In genomic region chr15:35929740-35930444, GRCh38 we compare ENCODE assay signal across 17 cellular contexts.
DNase-seq lines count a peak whose midpoint lies in the region; ATAC-seq, FAIRE-seq and TF ChIP-seq lines count a peak whose summit lies in the region.
"Had no signal": no experiment of that assay in that cellular context is flagged by ENCODE, and none has a peak within 500 bp of the region (broad histone marks: within the 10 kb centered on the region; RNA-seq: fewer than 3 reads in every experiment).

No MANE protein-coding gene starts in this region.

- peak; percentile 79 for FAIRE-seq in GM12892 (lab: Jason Lieb, UNC)
- FAIRE-seq: astrocyte, HepG2 had no signal

- CTCF ChIA-PET in activated CD4-positive, alpha-beta memory T cell treated with anti-CD3 and anti-CD28 coated beads for 36 hours (lab: Charles Lee): no interaction called here

- intact Hi-C loops in activated CD4-positive, alpha-beta memory T cell treated with anti-CD3 and anti-CD28 coated beads for 36 hours (cut with micrococcal nuclease): no loop called here

- no peaks in the 10 kb centered on the region for H3K9me3 Mint-ChIP-seq in activated CD4-positive, alpha-beta memory T cell treated with anti-CD3 and anti-CD28 coated beads for 36 hours
- H3K9me3 Mint-ChIP-seq: activated CD8-positive, alpha-beta T cell treated with anti-CD3 and anti-CD28 coated beads for 36 hours; CD8-positive, alpha-beta memory T cell; HFFc6 had no signal

- no peak for TF ChIP-seq POLR2A in GM12892 (IDR thresholded peaks at IDR 0.05; ENCODE audit: low read depth, low read length)

- H3K27ac Mint-ChIP-seq in activated CD4-positive, alpha-beta memory T cell treated with anti-CD3 and anti-CD28 coated beads for 36 hours: no peak overlapping the region
- H3K27ac Mint-ChIP-seq: activated CD8-positive, alpha-beta T cell treated with anti-CD3 and anti-CD28 coated beads for 36 hours; CD8-positive, alpha-beta memory T cell; HFFc6; progenitor cell of endocrine pancreas had no signal

- H3K4me1 Mint-ChIP-seq in activated CD4-positive, alpha-beta memory T cell treated with anti-CD3 and anti-CD28 coated beads for 36 hours (ENCODE audit: low read depth): no peaks in the 10 kb centered on the region
- H3K4me1 Mint-ChIP-seq: CD8-positive, alpha-beta memory T cell had no signal

- no peak overlapping the region for H3K4me3 Mint-ChIP-seq in activated CD4-positive, alpha-beta memory T cell treated with anti-CD3 and anti-CD28 coated beads for 36 hours
- H3K4me3 Mint-ChIP-seq: activated CD8-positive, alpha-beta T cell treated with anti-CD3 and anti-CD28 coated beads for 36 hours; CD8-positive, alpha-beta memory T cell; HFFc6 had no signal

- no peaks in the 10 kb centered on the region for H3K36me3 Mint-ChIP-seq in activated CD4-positive, alpha-beta memory T cell treated with anti-CD3 and anti-CD28 coated beads for 36 hours
- H3K36me3 Mint-ChIP-seq: CD8-positive, alpha-beta memory T cell had no signal

- DNase-seq in GM12892 (ENCODE audit: insufficient read length) (no peak), islet precursor cell (no peak), NCI-H2081 treated with DMSO at 0.1 percent for 48 hours (lab: John Stamatoyannopoulos, UW) (no peak)
- DNase-seq in activated CD4-positive, alpha-beta memory T cell treated with anti-CD3 and anti-CD28 coated beads for 36 hours: no peak
- DNase-seq: activated CD8-positive, alpha-beta T cell treated with anti-CD3 and anti-CD28 coated beads for 36 hours; activated effector memory CD4-positive, alpha-beta T cell treated with Interleukin-2 at 50 U/mL for 16 hours; CD8-positive, alpha-beta memory T cell; HFFc6; left colon; MV-4-11 had no signal

- POLR2A ChIA-PET in activated CD4-positive, alpha-beta memory T cell treated with anti-CD3 and anti-CD28 coated beads for 36 hours (lab: Charles Lee): no interaction called here

- no peaks in the 10 kb centered on the region for H3K27me3 Mint-ChIP-seq in activated CD4-positive, alpha-beta memory T cell treated with anti-CD3 and anti-CD28 coated beads for 36 hours
- H3K27me3 Mint-ChIP-seq: activated CD8-positive, alpha-beta T cell treated with anti-CD3 and anti-CD28 coated beads for 36 hours; CD8-positive, alpha-beta memory T cell; progenitor cell of endocrine pancreas had no signal

- ATAC-seq in GM19452 (IDR thresholded peaks at IDR 0.05; ENCODE audit: unreplicated experiment): peak; percentile 65
- peak; percentile 75 for ATAC-seq in HG02610 (IDR thresholded peaks at IDR 0.05; ENCODE audit: unreplicated experiment)
- ATAC-seq in HG03378 (IDR thresholded peaks at IDR 0.05; ENCODE audit: unreplicated experiment): peak; percentile 56
- ATAC-seq in HG03139 (IDR thresholded peaks at IDR 0.05; ENCODE audit: unreplicated experiment): no peak
- ATAC-seq: activated CD8-positive, alpha-beta T cell treated with anti-CD3 and anti-CD28 coated beads for 36 hours; HepG2; left colon had no signal
